Comparison of ENCODE assay signal across 11 cellular contexts in genomic region chr4:10173754-10174749, GRCh38. TPM values are rescaled to one million over a fixed set of nuclear protein-coding genes. Genes with fewer than 3 reads are reported as not detected.
DNase-seq lines count a peak whose midpoint lies in the region; ATAC-seq and TF ChIP-seq lines count a peak whose summit lies in the region.
"Had no signal": no experiment of that assay in that cellular context is flagged by ENCODE, and none has a peak within 500 bp of the region (broad histone marks: within the 10 kb centered on the region; RNA-seq: fewer than 3 reads in every experiment).

No MANE protein-coding gene starts in this region.

- H3K4me3 ChIP-seq in muscle layer of colon (ENCODE audit: low read depth in 1 of 2, low read length in 2 of 2), result peak overlapping the region in 1 of 2 donors; percentile 24
- no peak overlapping the region for H3K4me3 ChIP-seq in upper lobe of right lung
- H3K4me3 ChIP-seq: coronary artery had no signal

- DNase-seq in NCI-H345 (lab: John Stamatoyannopoulos, UW), result peak; percentile 31
- DNase-seq in NCI-H345 treated with DMSO at 0.1 percent for 48 hours (lab: John Stamatoyannopoulos, UW; ENCODE audit: unreplicated experiment), result no peak
- peak; percentile 73 for DNase-seq in upper lobe of right lung
- DNase-seq in NCI-H2227 (lab: John Stamatoyannopoulos, UW; ENCODE audit: unreplicated experiment), result no peak
- DNase-seq in DMS114 treated with DMSO at 0.1 percent for 48 hours (lab: John Stamatoyannopoulos, UW; ENCODE audit: unreplicated experiment), result no peak
- DNase-seq: NCI-H1694 treated with DMSO at 0.1 percent for 48 hours had no signal

- peak overlapping the region; percentile 78 for H3K27ac ChIP-seq in muscle layer of colon (ENCODE audit: low read depth, low read length)
- H3K27ac ChIP-seq in upper lobe of right lung, result no peak overlapping the region
- H3K27ac ChIP-seq: coronary artery, RWPE1 had no signal

- H3K27me3 ChIP-seq in muscle layer of colon (ENCODE audit: control insufficient read depth in 1 of 2, insufficient read depth in 2 of 2, low read length in 2 of 2), result no peaks in the 10 kb centered on the region
- no peaks in the 10 kb centered on the region for H3K27me3 ChIP-seq in upper lobe of right lung

- H3K36me3 ChIP-seq in muscle layer of colon (ENCODE audit: insufficient read depth, low read length) (no peaks in the 10 kb centered on the region), upper lobe of right lung (no peaks in the 10 kb centered on the region)

- H3K9ac ChIP-seq in muscle layer of colon (ENCODE audit: low read length), result no peak overlapping the region

- intact Hi-C loops in upper lobe of right lung (cut with DNase I), result no loop called here

- H3K4me1 ChIP-seq in muscle layer of colon (ENCODE audit: insufficient read depth, low read length), result peaks cover 27% of the 10 kb centered on the region
- H3K4me1 ChIP-seq in upper lobe of right lung, result peaks cover 20% of the 10 kb centered on the region

- ATAC-seq in esophagus mucosa, result peak; percentile 61
- peak; percentile 64 for ATAC-seq in upper lobe of right lung
- no peak for ATAC-seq in GM19452 (IDR thresholded peaks at IDR 0.05; ENCODE audit: unreplicated experiment)

- TF ChIP-seq CTCF in upper lobe of right lung (IDR thresholded peaks at IDR 0.05), result no peak

- no peaks in the 10 kb centered on the region for H3K9me3 ChIP-seq in muscle layer of colon (ENCODE audit: low read length)
- no peaks in the 10 kb centered on the region for H3K9me3 ChIP-seq in upper lobe of right lung

RNA-seq across cellular contexts. Expression of gene WDR1, which starts 57.5 kb away (rescaled TPM):
- 253 TPM for total RNA-seq in esophagus mucosa
- total RNA-seq in upper lobe of right lung, result 234 TPM

Comparison
In these comparisons a context has a peak if more than half of its experiments do, and no peak if none do; other contexts are left out.
1. DNase-seq: peak in NCI-H345 (single experiment) and upper lobe of right lung (single experiment); none in NCI-H345 treated with DMSO at 0.1 percent for 48 hours (single experiment), NCI-H2227 (single experiment) and DMS114 treated with DMSO at 0.1 percent for 48 hours (single experiment).